In the genomic region with DNA sequence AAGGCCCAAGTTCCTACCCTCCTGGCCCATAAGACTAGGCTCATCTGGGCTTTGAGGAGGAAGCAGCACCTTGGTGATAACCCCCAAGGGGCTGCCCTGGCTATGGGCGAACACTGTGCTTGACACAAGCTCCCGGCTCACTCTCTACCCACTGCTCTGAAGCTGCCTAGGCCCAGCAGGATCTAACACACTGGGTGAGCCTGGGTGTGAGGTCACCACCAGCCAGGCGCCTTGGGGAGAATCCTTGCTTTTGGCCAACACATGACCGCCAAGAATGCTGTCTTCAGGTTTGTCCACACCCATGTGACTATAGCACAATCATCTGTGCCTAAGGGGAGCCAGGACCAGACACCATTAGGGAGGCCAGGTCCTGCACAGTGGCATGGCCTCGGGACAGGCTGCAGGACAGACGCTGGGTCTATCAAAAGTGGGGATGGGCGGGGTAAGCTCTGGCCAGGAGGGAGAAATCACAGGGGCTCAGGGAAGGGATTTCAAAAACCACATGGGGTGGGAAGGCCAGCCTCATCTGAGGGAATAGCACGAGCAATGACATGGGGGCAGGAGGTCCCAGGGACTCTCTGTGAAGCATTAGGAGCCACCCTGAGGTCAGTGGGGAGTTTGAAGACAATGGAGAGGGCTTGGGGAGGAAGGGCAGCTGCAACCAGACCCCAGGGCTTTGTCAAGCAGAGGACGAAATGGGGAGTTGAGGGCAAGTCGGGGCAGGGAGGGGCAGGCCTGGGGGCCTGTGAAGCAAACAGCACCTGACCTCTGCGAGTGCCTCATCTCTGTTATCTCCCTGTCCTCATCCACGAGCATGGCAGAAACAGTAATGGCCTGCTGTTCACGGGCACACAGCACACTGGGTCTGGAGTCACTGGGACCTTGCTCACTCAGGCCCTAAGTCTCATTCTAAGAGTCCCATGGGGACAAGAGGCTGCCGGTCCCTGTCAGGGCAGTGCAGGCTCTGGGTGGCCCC, we compare ENCODE assay signal across 1 cellular context.
TF ChIP-seq lines count a peak whose summit lies in the region.

No MANE protein-coding gene starts in this region.

TF ChIP-seq in SK-N-SH, 30 proteins besides CTCF, POLR2A, EP300 and RAD21:
- TF ChIP-seq PBX3 (IDR thresholded peaks at IDR 0.05): no peak
- TF ChIP-seq TEAD4 (IDR thresholded peaks at IDR 0.05; ENCODE audit: borderline replicate concordance, insufficient read depth): no peak
- no peak for TF ChIP-seq MAX (IDR thresholded peaks at IDR 0.05; ENCODE audit: low read depth)
- no peak for TF ChIP-seq CHD2 (IDR thresholded peaks at IDR 0.05; ENCODE audit: low read length, partially characterized antibody)
- TF ChIP-seq USF1 (IDR thresholded peaks at IDR 0.05; ENCODE audit: borderline replicate concordance, low read depth): no peak
- TF ChIP-seq FOXM1 (IDR thresholded peaks at IDR 0.05; ENCODE audit: low read depth): no peak
- TF ChIP-seq, protein P1, sequence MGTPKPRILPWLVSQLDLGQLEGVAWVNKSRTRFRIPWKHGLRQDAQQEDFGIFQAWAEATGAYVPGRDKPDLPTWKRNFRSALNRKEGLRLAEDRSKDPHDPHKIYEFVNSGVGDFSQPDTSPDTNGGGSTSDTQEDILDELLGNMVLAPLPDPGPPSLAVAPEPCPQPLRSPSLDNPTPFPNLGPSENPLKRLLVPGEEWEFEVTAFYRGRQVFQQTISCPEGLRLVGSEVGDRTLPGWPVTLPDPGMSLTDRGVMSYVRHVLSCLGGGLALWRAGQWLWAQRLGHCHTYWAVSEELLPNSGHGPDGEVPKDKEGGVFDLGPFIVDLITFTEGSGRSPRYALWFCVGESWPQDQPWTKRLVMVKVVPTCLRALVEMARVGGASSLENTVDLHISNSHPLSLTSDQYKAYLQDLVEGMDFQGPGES (IDR thresholded peaks at IDR 0.05; ENCODE audit: low read depth, low read length): no peak
- TF ChIP-seq GATA2 (CRISPR knock-in tag; IDR thresholded peaks at IDR 0.05): no peak
- no peak for TF ChIP-seq TAF1 (IDR thresholded peaks at IDR 0.05; ENCODE audit: borderline replicate concordance, low read depth, low read length)
- no peak for TF ChIP-seq NRF1 (IDR thresholded peaks at IDR 0.05; ENCODE audit: low read depth, low read length)
- TF ChIP-seq, protein P2, sequence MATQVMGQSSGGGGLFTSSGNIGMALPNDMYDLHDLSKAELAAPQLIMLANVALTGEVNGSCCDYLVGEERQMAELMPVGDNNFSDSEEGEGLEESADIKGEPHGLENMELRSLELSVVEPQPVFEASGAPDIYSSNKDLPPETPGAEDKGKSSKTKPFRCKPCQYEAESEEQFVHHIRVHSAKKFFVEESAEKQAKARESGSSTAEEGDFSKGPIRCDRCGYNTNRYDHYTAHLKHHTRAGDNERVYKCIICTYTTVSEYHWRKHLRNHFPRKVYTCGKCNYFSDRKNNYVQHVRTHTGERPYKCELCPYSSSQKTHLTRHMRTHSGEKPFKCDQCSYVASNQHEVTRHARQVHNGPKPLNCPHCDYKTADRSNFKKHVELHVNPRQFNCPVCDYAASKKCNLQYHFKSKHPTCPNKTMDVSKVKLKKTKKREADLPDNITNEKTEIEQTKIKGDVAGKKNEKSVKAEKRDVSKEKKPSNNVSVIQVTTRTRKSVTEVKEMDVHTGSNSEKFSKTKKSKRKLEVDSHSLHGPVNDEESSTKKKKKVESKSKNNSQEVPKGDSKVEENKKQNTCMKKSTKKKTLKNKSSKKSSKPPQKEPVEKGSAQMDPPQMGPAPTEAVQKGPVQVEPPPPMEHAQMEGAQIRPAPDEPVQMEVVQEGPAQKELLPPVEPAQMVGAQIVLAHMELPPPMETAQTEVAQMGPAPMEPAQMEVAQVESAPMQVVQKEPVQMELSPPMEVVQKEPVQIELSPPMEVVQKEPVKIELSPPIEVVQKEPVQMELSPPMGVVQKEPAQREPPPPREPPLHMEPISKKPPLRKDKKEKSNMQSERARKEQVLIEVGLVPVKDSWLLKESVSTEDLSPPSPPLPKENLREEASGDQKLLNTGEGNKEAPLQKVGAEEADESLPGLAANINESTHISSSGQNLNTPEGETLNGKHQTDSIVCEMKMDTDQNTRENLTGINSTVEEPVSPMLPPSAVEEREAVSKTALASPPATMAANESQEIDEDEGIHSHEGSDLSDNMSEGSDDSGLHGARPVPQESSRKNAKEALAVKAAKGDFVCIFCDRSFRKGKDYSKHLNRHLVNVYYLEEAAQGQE (IDR thresholded peaks at IDR 0.05; ENCODE audit: low read depth, low read length): no peak
- TF ChIP-seq POLR2AphosphoS5 (IDR thresholded peaks at IDR 0.05; ENCODE audit: low read depth, low read length): no peak
- no peak for TF ChIP-seq RFX5 (IDR thresholded peaks at IDR 0.05; ENCODE audit: low read length)
- TF ChIP-seq JUND (IDR thresholded peaks at IDR 0.05): no peak
- no peak for TF ChIP-seq SIN3A (IDR thresholded peaks at IDR 0.05; ENCODE audit: borderline replicate concordance, low read depth, low read length)
- TF ChIP-seq MEF2A (IDR thresholded peaks at IDR 0.05; ENCODE audit: borderline replicate concordance, low read depth): no peak
